In genomic region chr1:95953005-95953404, GRCh38 we compare ENCODE assay signal across 10 cellular contexts.
DNase-seq lines count a peak whose midpoint lies in the region; ATAC-seq, FAIRE-seq and TF ChIP-seq lines count a peak whose summit lies in the region.
"Had no signal": no experiment of that assay in that cellular context is flagged by ENCODE, and none has a peak within 500 bp of the region (broad histone marks: within the 10 kb centered on the region; RNA-seq: fewer than 3 reads in every experiment).

No MANE protein-coding gene starts in this region.

- no peaks in the 10 kb centered on the region for H3K4me1 ChIP-seq in pancreas
- peaks cover 0 to 45% (median 6%) of the 10 kb centered on the region in 4 donors for H3K4me1 ChIP-seq in sigmoid colon
- H3K4me1 ChIP-seq: spleen had no signal

- no peak for TF ChIP-seq EP300 in sigmoid colon (IDR thresholded peaks at IDR 0.05)

- H3K27ac ChIP-seq in pancreas (no peak overlapping the region), sigmoid colon (no peak overlapping the region)
- H3K27ac ChIP-seq: spleen, thoracic aorta had no signal

- intact Hi-C loops in pancreas (cut with DNase I) = no loop called here
- intact Hi-C loops in sigmoid colon (cut with DNase I) = no loop called here

- no peaks in the 10 kb centered on the region for H3K9me3 ChIP-seq in pancreas
- H3K9me3 ChIP-seq in sigmoid colon = no peaks in the 10 kb centered on the region
- H3K9me3 ChIP-seq: spleen, thoracic aorta had no signal

- ATAC-seq in pancreas (peak in 3 of 4 donors; percentile 82 to 84 (median 83)), HG03039 (IDR thresholded peaks at IDR 0.05; ENCODE audit: unreplicated experiment) (no peak), GM18519 (IDR thresholded peaks at IDR 0.05; ENCODE audit: low FRiP score, unreplicated experiment) (no peak)

- H3K27me3 ChIP-seq in pancreas (no peaks in the 10 kb centered on the region), sigmoid colon (no peaks in the 10 kb centered on the region)
- H3K27me3 ChIP-seq: spleen had no signal

- H3K4me3 ChIP-seq in epithelial cell of proximal tubule (ENCODE audit: low read depth, low read length) (no peak overlapping the region), pancreas (no peak overlapping the region), sigmoid colon (no peak overlapping the region)
- H3K4me3 ChIP-seq: spleen, thoracic aorta had no signal

- DNase-seq in H4 (ENCODE audit: low spot score) (peak; percentile 3), NCI-H2227 (lab: John Stamatoyannopoulos, UW; ENCODE audit: unreplicated experiment) (peak; percentile 70), epithelial cell of proximal tubule (ENCODE audit: low read depth) (no peak), pancreas (peak in 1 of 6 donors; percentile 16), sigmoid colon (no peak)
- DNase-seq: spleen had no signal

- no peak for FAIRE-seq in pancreas (lab: Jason Lieb, UNC)
- FAIRE-seq: GM12892 had no signal

- TF ChIP-seq POLR2A in sigmoid colon (IDR thresholded peaks at IDR 0.05) = no peak

- TF ChIP-seq CTCF in epithelial cell of proximal tubule (conservative IDR thresholded peaks at IDR 0.05; ENCODE audit: low read depth, low read length) = peak; percentile 41
- TF ChIP-seq CTCF in pancreas (IDR thresholded peaks at IDR 0.05) = no peak
- TF ChIP-seq CTCF in sigmoid colon (IDR thresholded peaks at IDR 0.05) = peak in 2 of 4 experiments; percentile 24

- H3K36me3 ChIP-seq in pancreas = no peaks in the 10 kb centered on the region
- no peaks in the 10 kb centered on the region for H3K36me3 ChIP-seq in sigmoid colon
- H3K36me3 ChIP-seq: spleen, thoracic aorta had no signal

- WGBS in pancreas, 2 donors = 6 to 10% methylated on average over 4 of the region's 4 CpGs
- 21 to 23% methylated on average over 4 of the region's 4 CpGs for WGBS in sigmoid colon, 2 donors

Comparison
In these comparisons a context has a peak if more than half of its experiments do, and no peak if none do; other contexts are left out.
1. DNase-seq: peak in H4 (single experiment) and NCI-H2227 (single experiment); none in epithelial cell of proximal tubule (single experiment) and sigmoid colon (single experiment).
2. ATAC-seq: peak in pancreas (3 of 4); none in HG03039 (single experiment) and GM18519 (single experiment).